In genomic region chr6:113383701-113384100, GRCh38 we compare ENCODE assay signal across 22 cellular contexts.
"Had no signal": no experiment of that assay in that cellular context is flagged by ENCODE, and none has a peak within 500 bp of the region (broad histone marks: within the 10 kb centered on the region; RNA-seq: fewer than 3 reads in every experiment).

No MANE protein-coding gene starts in this region.

- H3K36me3 ChIP-seq: ascending aorta, Peyer's patch had no signal

- H3K4me1 ChIP-seq: ascending aorta, Peyer's patch had no signal

- H3K9me3 Mint-ChIP-seq: activated naive CD8-positive, alpha-beta T cell treated with anti-CD3 and anti-CD28 coated beads, Interleukin-2, amount 10 ng/mL, durations not matched to agents 7 days and 5 days; brain; T-helper 1 cell treated with Interleukin-12 subunit alpha and Interleukin-12 subunit beta and Interleukin-4 antibody, amounts not matched to agents 30 μg/mL and 1 μg/mL, for 36 hours had no signal

- H3K4me3 ChIP-seq: ascending aorta, Peyer's patch, SJCRH30 had no signal

- ATAC-seq: activated CD8-positive, alpha-beta T cell treated with anti-CD3 and anti-CD28 coated beads, Interleukin-2, amount 10 ng/mL, durations not matched to agents 7 days and 5 days had no signal

- H3K27me3 Mint-ChIP-seq: activated naive CD8-positive, alpha-beta T cell treated with anti-CD3 and anti-CD28 coated beads, Interleukin-2, amount 10 ng/mL, durations not matched to agents 7 days and 5 days; brain had no signal

- H3K27me3 ChIP-seq: ascending aorta, Peyer's patch, SJCRH30 had no signal

- DNase-seq: activated CD4-positive, alpha-beta T cell treated with anti-CD3 and anti-CD28 coated beads for 48 hours; activated CD4-positive, alpha-beta T cell treated with anti-CD3 and anti-CD28 coated beads, Interleukin-2, amount 50 U/mL, for 4 hours; activated CD4-positive, CD25-positive, alpha-beta regulatory T cell treated with anti-CD3 and anti-CD28 coated beads, Interleukin-2, amount 50 U/mL, for 72 hours; activated CD8-positive, alpha-beta memory T cell treated with anti-CD3 and anti-CD28 coated beads, Interleukin-2, amount 50 U/mL, for 48 hours; activated CD8-positive, alpha-beta T cell treated with anti-CD3 and anti-CD28 coated beads, Interleukin-2, amount 10 ng/mL, durations not matched to agents 7 days and 5 days; activated naive CD4-positive, alpha-beta T cell treated with anti-CD3 and anti-CD28 coated beads, Interleukin-2, amount 50 U/mL, for 16 hours; activated naive CD8-positive, alpha-beta T cell treated with anti-CD3 and anti-CD28 coated beads, Interleukin-2, amount 10 ng/mL, durations not matched to agents 7 days and 5 days; activated T-cell treated with anti-CD3 and anti-CD28 coated beads, Interleukin-2, amount 50 U/mL, for 1 hour; amniotic stem cell; NCI-H1092; NCI-H1417; NCI-H1930; NCI-H2171 treated with DMSO at 0.1 percent for 48 hours; NCI-H345; NCI-H524; Peyer's patch; Right ventricle myocardium superior; SJCRH30 had no signal

- H3K4me3 Mint-ChIP-seq: activated CD8-positive, alpha-beta T cell treated with anti-CD3 and anti-CD28 coated beads, Interleukin-2, amount 10 ng/mL, durations not matched to agents 7 days and 5 days; activated naive CD8-positive, alpha-beta T cell treated with anti-CD3 and anti-CD28 coated beads, Interleukin-2, amount 10 ng/mL, durations not matched to agents 7 days and 5 days; brain; T-helper 1 cell treated with Interleukin-12 subunit alpha and Interleukin-12 subunit beta and Interleukin-4 antibody, amounts not matched to agents 30 μg/mL and 1 μg/mL, for 36 hours had no signal

- H3K9me3 ChIP-seq: ascending aorta, Peyer's patch, SJCRH30 had no signal

- H3K27ac Mint-ChIP-seq: activated CD8-positive, alpha-beta T cell treated with anti-CD3 and anti-CD28 coated beads, Interleukin-2, amount 10 ng/mL, durations not matched to agents 7 days and 5 days; activated naive CD8-positive, alpha-beta T cell treated with anti-CD3 and anti-CD28 coated beads, Interleukin-2, amount 10 ng/mL, durations not matched to agents 7 days and 5 days; brain; T-helper 1 cell treated with Interleukin-12 subunit alpha and Interleukin-12 subunit beta and Interleukin-4 antibody, amounts not matched to agents 30 μg/mL and 1 μg/mL, for 36 hours had no signal

- H3K27ac ChIP-seq: ascending aorta, Peyer's patch, RWPE1, SJCRH30 had no signal

- H3K36me3 Mint-ChIP-seq: activated naive CD8-positive, alpha-beta T cell treated with anti-CD3 and anti-CD28 coated beads, Interleukin-2, amount 10 ng/mL, durations not matched to agents 7 days and 5 days; brain had no signal

- H3K4me1 Mint-ChIP-seq: activated naive CD8-positive, alpha-beta T cell treated with anti-CD3 and anti-CD28 coated beads, Interleukin-2, amount 10 ng/mL, durations not matched to agents 7 days and 5 days had no signal
